In the genomic region with DNA sequence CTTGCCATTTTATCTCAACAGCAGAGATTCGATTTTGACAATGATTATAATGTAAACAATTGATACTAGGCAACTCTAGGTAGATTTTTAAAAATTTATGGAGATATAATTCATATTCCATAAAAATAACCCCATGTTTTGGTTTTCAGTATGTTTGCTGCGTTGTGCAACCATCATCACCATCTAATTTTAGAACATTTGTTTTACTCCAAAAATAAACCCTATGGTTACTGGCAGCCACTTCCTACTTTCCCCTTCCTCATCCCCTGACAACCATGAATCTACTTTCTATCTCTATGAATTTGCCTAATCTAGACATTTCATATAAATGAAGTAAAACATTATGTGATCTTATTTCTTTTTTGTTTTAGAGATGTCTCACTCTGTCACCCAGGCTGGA, we compare ENCODE assay signal across 23 cellular contexts.
DNase-seq lines count a peak whose midpoint lies in the region; ATAC-seq and TF ChIP-seq lines count a peak whose summit lies in the region.
"Had no signal": no experiment of that assay in that cellular context is flagged by ENCODE, and none has a peak within 500 bp of the region (broad histone marks: within the 10 kb centered on the region; RNA-seq: fewer than 3 reads in every experiment).

No MANE protein-coding gene starts in this region.

- no peak overlapping the region for H3K4me3 Mint-ChIP-seq in stimulated activated effector memory CD8-positive, alpha-beta T cell treated with anti-CD3 and anti-CD28 coated beads, Interleukin-12 subunit alpha, Interleukin-12 subunit beta, amount 100 ng/mL, for 72 hours
- H3K4me3 Mint-ChIP-seq: B cell; CD4-positive, alpha-beta memory T cell; IgD-negative memory B cell had no signal

- no peak for ATAC-seq in stimulated activated effector memory CD8-positive, alpha-beta T cell treated with anti-CD3 and anti-CD28 coated beads, Interleukin-12 subunit alpha, Interleukin-12 subunit beta, amount 100 ng/mL, for 72 hours

- H3K9me3 Mint-ChIP-seq in stimulated activated effector memory CD8-positive, alpha-beta T cell treated with anti-CD3 and anti-CD28 coated beads, Interleukin-12 subunit alpha, Interleukin-12 subunit beta, amount 100 ng/mL, for 72 hours: no peaks in the 10 kb centered on the region
- H3K9me3 Mint-ChIP-seq: CD4-positive, alpha-beta memory T cell; IgD-negative memory B cell had no signal

- TF ChIP-seq CTCF in HL-60 (IDR thresholded peaks at IDR 0.05; ENCODE audit: insufficient read depth, low read length) (no peak), NB4 (IDR thresholded peaks at IDR 0.05; ENCODE audit: low read depth, low read length) (no peak)

- peak overlapping the region; percentile 33 for H3K27ac ChIP-seq in HL-60 (replicated peaks)
- H3K27ac ChIP-seq: Peyer's patch had no signal

- no peak overlapping the region for H3K27ac Mint-ChIP-seq in stimulated activated effector memory CD8-positive, alpha-beta T cell treated with anti-CD3 and anti-CD28 coated beads, Interleukin-12 subunit alpha, Interleukin-12 subunit beta, amount 100 ng/mL, for 72 hours
- H3K27ac Mint-ChIP-seq: B cell had no signal

- H3K27me3 ChIP-seq in HL-60 (ENCODE audit: insufficient read depth, poor library complexity, severe bottlenecking): no peaks in the 10 kb centered on the region
- H3K27me3 ChIP-seq: MG63, Peyer's patch had no signal

- H3K36me3 Mint-ChIP-seq in stimulated activated effector memory CD8-positive, alpha-beta T cell treated with anti-CD3 and anti-CD28 coated beads, Interleukin-12 subunit alpha, Interleukin-12 subunit beta, amount 100 ng/mL, for 72 hours: no peaks in the 10 kb centered on the region
- H3K36me3 Mint-ChIP-seq: CD4-positive, alpha-beta memory T cell; IgD-negative memory B cell had no signal

- no peaks in the 10 kb centered on the region for H3K4me1 Mint-ChIP-seq in stimulated activated effector memory CD8-positive, alpha-beta T cell treated with anti-CD3 and anti-CD28 coated beads, Interleukin-12 subunit alpha, Interleukin-12 subunit beta, amount 100 ng/mL, for 72 hours
- H3K4me1 Mint-ChIP-seq: B cell; CD4-positive, alpha-beta memory T cell; IgD-negative memory B cell had no signal

- H3K4me3 ChIP-seq in HL-60 (replicated peaks; ENCODE audit: insufficient read depth, low read length) (no peak overlapping the region), NB4 (ENCODE audit: low read depth, low read length) (no peak overlapping the region)
- H3K4me3 ChIP-seq: MG63, Peyer's patch had no signal

- no peak for TF ChIP-seq POLR2A in NB4 (IDR thresholded peaks at IDR 0.05; ENCODE audit: extremely low read depth, insufficient read length)

- DNase-seq in AML-193 (lab: John Stamatoyannopoulos, UW): peak; percentile 5 to 11
- peak in 1 of 2 experiments; percentile 12 for DNase-seq in HL-60 (ENCODE audit: low read depth in 1 of 2, low spot score in 1 of 2)
- peak; percentile 43 for DNase-seq in NB4 (ENCODE audit: low read depth)
- peak; percentile 29 for DNase-seq in SKM-1 (lab: John Stamatoyannopoulos, UW; ENCODE audit: unreplicated experiment)
- DNase-seq in stimulated activated effector memory CD8-positive, alpha-beta T cell treated with anti-CD3 and anti-CD28 coated beads, Interleukin-12 subunit alpha, Interleukin-12 subunit beta, amount 100 ng/mL, for 72 hours (ENCODE audit: low spot score in 2 of 2): no peak
- DNase-seq in activated T-cell treated with anti-CD3 and anti-CD28 coated beads, Interleukin-2, amount 50 U/mL, for 48 hours: no peak
- DNase-seq in HuH-7.5 (ENCODE audit: low spot score): no peak
- DNase-seq in kidney tubule cell (ENCODE audit: low spot score): no peak
- DNase-seq: Caco-2; CD4-positive, alpha-beta memory T cell; DMS 273 treated with DMSO at 0.1 percent for 48 hours; DMS79 treated with DMSO at 0.1 percent for 48 hours; Karpas-422; MG63; NCI-H1105 treated with DMSO at 0.1 percent for 48 hours; NCI-H2081; NCI-H2171; NCI-H345; NCI-H526; Peyer's patch; T-helper 2 cell had no signal

Comparison
In these comparisons a context has a peak if more than half of its experiments do, and no peak if none do; other contexts are left out.
1. DNase-seq: peak in AML-193 (2 of 2), NB4 (single experiment) and SKM-1 (single experiment); none in stimulated activated effector memory CD8-positive, alpha-beta T cell treated with anti-CD3 and anti-CD28 coated beads, Interleukin-12 subunit alpha, Interleukin-12 subunit beta, amount 100 ng/mL, for 72 hours (0 of 2), activated T-cell treated with anti-CD3 and anti-CD28 coated beads, Interleukin-2, amount 50 U/mL, for 48 hours (0 of 2), HuH-7.5 (single experiment) and kidney tubule cell (single experiment).